28 cellular contexts compared by ENCODE assay signal in genomic region chr12:75428767-75429166, GRCh38. TPM values are rescaled to one million over a fixed set of nuclear protein-coding genes. Genes with fewer than 3 reads are reported as not detected.
"Had no signal": no experiment of that assay in that cellular context is flagged by ENCODE, and none has a peak within 500 bp of the region (broad histone marks: within the 10 kb centered on the region; RNA-seq: fewer than 3 reads in every experiment).

No MANE protein-coding gene starts in this region.

- H3K4me3 ChIP-seq: neural progenitor cell, ovary, psoas muscle, right lobe of liver, sigmoid colon, stomach, thoracic aorta, thyroid gland, tibial nerve, upper lobe of left lung, vagina had no signal

- FAIRE-seq: small intestine, urothelium cell line had no signal

- H3K4me2 ChIP-seq: neural progenitor cell had no signal

- H3K36me3 ChIP-seq: neural progenitor cell, ovary, right lobe of liver, sigmoid colon, stomach, thoracic aorta, thyroid gland, tibial nerve, upper lobe of left lung, vagina had no signal

- H2AFZ ChIP-seq: neural progenitor cell, parathyroid adenoma had no signal

- H3K27me3 ChIP-seq: neural progenitor cell, ovary, right lobe of liver, sigmoid colon, stomach, thyroid gland, tibial nerve, upper lobe of left lung, vagina had no signal

- H3K79me2 ChIP-seq: parathyroid adenoma had no signal

- ATAC-seq: psoas muscle; right cardiac atrium; right lobe of liver; stimulated activated effector memory CD8-positive, alpha-beta T cell treated with anti-CD3 and anti-CD28 coated beads, Interleukin-12 subunit alpha, Interleukin-12 subunit beta, amount 100 ng/mL, for 72 hours; stimulated activated naive B cell treated with anti-CD40 and anti-IgM and Interleukin-4, amounts not matched to agents 10 μg/mL and 1 μg/mL and 100 μg/mL, for 72 hours had no signal

- H3K4me1 Mint-ChIP-seq: nephron; neural progenitor cell; stimulated activated effector memory CD8-positive, alpha-beta T cell treated with anti-CD3 and anti-CD28 coated beads, Interleukin-12 subunit alpha, Interleukin-12 subunit beta, amount 100 ng/mL, for 72 hours; stimulated activated naive B cell treated with anti-CD40 and anti-IgM and Interleukin-4, amounts not matched to agents 10 μg/mL and 1 μg/mL and 100 μg/mL, for 72 hours had no signal

- H3K27ac ChIP-seq: neural progenitor cell, ovary, parathyroid adenoma, psoas muscle, right lobe of liver, sigmoid colon, stomach, thoracic aorta, thyroid gland, tibial nerve, upper lobe of left lung, vagina had no signal

- H3K4me1 ChIP-seq: neural progenitor cell, parathyroid adenoma, psoas muscle, right lobe of liver, stomach, thyroid gland, tibial nerve, upper lobe of left lung, vagina had no signal

- H3K4me3 Mint-ChIP-seq: nephron; neural progenitor cell; stimulated activated effector memory CD8-positive, alpha-beta T cell treated with anti-CD3 and anti-CD28 coated beads, Interleukin-12 subunit alpha, Interleukin-12 subunit beta, amount 100 ng/mL, for 72 hours; stimulated activated naive B cell treated with anti-CD40 and anti-IgM and Interleukin-4, amounts not matched to agents 10 μg/mL and 1 μg/mL and 100 μg/mL, for 72 hours; stimulated activated naive CD8-positive, alpha-beta T cell treated with anti-CD3 and anti-CD28 coated beads, Interleukin-15, Interleukin-2, amounts not matched to agents 100 ng/mL and 50 ng/mL, for 24 hours had no signal

- DNase-seq: occipital lobe; ovary; psoas muscle; right lobe of liver; sigmoid colon; small intestine; stimulated activated CD4-positive, alpha-beta T cell treated with anti-CD3 and anti-CD28 coated beads, Interleukin-15, amount 100 ng/mL, for 24 hours; stimulated activated CD4-positive, alpha-beta T cell treated with anti-CD3 and anti-CD28 coated beads, Interleukin-2, amount 100 ng/mL, for 24 hours; stimulated activated CD4-positive, alpha-beta T cell treated with anti-CD3 and anti-CD28 coated beads, Interleukin-2, amount 100 ng/mL, for 48 hours; stimulated activated CD4-positive, alpha-beta T cell treated with anti-CD3 and anti-CD28 coated beads, Interleukin-4, amount 100 ng/mL, for 24 hours; stimulated activated naive B cell treated with anti-CD40 and anti-IgM and Interleukin-4, amounts not matched to agents 10 μg/mL and 1 μg/mL and 100 μg/mL, for 72 hours; stimulated activated naive CD4-positive, alpha-beta T cell treated with Interleukin-2 at 50 U/mL for 16 hours; stomach; thyroid gland; trophoblast cell; upper lobe of left lung had no signal

- H3K9me3 ChIP-seq: ovary, right lobe of liver, thoracic aorta, thyroid gland, vagina had no signal

- H3K9ac ChIP-seq: neural progenitor cell, parathyroid adenoma had no signal

- H3K36me3 Mint-ChIP-seq: neural progenitor cell; stimulated activated effector memory CD8-positive, alpha-beta T cell treated with anti-CD3 and anti-CD28 coated beads, Interleukin-12 subunit alpha, Interleukin-12 subunit beta, amount 100 ng/mL, for 72 hours had no signal

- H3K27me3 Mint-ChIP-seq: progenitor cell of endocrine pancreas; stimulated activated naive CD8-positive, alpha-beta T cell treated with anti-CD3 and anti-CD28 coated beads, Interleukin-15, Interleukin-2, amounts not matched to agents 100 ng/mL and 50 ng/mL, for 24 hours had no signal

- H3K27ac Mint-ChIP-seq: nephron; neural progenitor cell; progenitor cell of endocrine pancreas; stimulated activated effector memory CD8-positive, alpha-beta T cell treated with anti-CD3 and anti-CD28 coated beads, Interleukin-12 subunit alpha, Interleukin-12 subunit beta, amount 100 ng/mL, for 72 hours; stimulated activated naive B cell treated with anti-CD40 and anti-IgM and Interleukin-4, amounts not matched to agents 10 μg/mL and 1 μg/mL and 100 μg/mL, for 72 hours; stimulated activated naive CD8-positive, alpha-beta T cell treated with anti-CD3 and anti-CD28 coated beads, Interleukin-15, Interleukin-2, amounts not matched to agents 100 ng/mL and 50 ng/mL, for 24 hours had no signal

RNA-seq across cellular contexts. Expression of gene GLIPR1L2, which starts 37.9 kb away (rescaled TPM):
- total RNA-seq: skeletal muscle tissue, stomach had no signal
